17 cellular contexts compared by ENCODE assay signal in the genomic region with DNA sequence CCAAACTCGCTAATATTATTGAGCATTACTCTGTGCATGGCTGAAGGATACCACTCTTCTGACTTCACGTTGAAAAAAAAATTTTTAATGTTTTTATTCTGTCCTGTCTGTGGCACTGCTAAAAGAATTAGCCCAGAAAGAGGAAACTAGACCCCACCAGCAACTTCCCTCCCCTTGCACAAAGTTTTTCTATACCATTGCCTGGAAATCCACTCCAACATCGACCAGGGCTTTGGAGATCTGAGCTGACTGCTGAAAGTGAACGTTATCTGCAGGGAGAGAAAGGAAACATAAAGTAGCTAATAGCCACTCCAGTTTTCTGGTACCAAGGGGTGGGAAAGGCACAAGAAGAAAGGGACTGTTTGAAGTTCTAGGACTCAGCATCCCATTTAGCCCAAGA.
A peak's percentile ranks its signal among the peaks of the same experiment; 100 is the strongest.
DNase-seq lines count a peak whose midpoint lies in the region; ATAC-seq and TF ChIP-seq lines count a peak whose summit lies in the region.
"Had no signal": no experiment of that assay in that cellular context is flagged by ENCODE, and none has a peak within 500 bp of the region (broad histone marks: within the 10 kb centered on the region; RNA-seq: fewer than 3 reads in every experiment).

No MANE protein-coding gene starts in this region.

- H3K27me3 ChIP-seq in ovary = no peaks in the 10 kb centered on the region
- H3K27me3 ChIP-seq: body of pancreas had no signal

- no peak overlapping the region for H3K4me3 ChIP-seq in ovary
- H3K4me3 ChIP-seq: body of pancreas had no signal

- H3K9me3 Mint-ChIP-seq in activated T-cell treated with anti-CD3 and anti-CD28 coated beads, Interleukin-2, amount 50 U/mL, for 24 hours = no peaks in the 10 kb centered on the region
- no peaks in the 10 kb centered on the region for H3K9me3 Mint-ChIP-seq in activated T-helper 1 cell treated with anti-CD3 and anti-CD28 coated beads, Interleukin-12 subunit alpha, Interleukin-12 subunit beta, Interleukin-2, Interleukin-4 antibody, amounts not matched to agents 30 ng/mL and 10 ng/mL and 1 ng/mL, durations not matched to agents 14 hours and 24 hours and 36 hours
- H3K9me3 Mint-ChIP-seq in naive thymus-derived CD8-positive, alpha-beta T cell = no peaks in the 10 kb centered on the region

- no peak for TF ChIP-seq POLR2A in ovary (IDR thresholded peaks at IDR 0.05)

- no peak for DNase-seq in activated T-cell treated with anti-CD3 and anti-CD28 coated beads, Interleukin-2, amount 50 U/mL, for 24 hours
- DNase-seq in activated T-cell treated with anti-CD3 and anti-CD28 coated beads, Interleukin-2, amount 50 U/mL, for 48 hours = no peak
- DNase-seq in Kasumi-1 (lab: John Stamatoyannopoulos, UW) = peak; percentile 31 to 36
- no peak for DNase-seq in activated T-helper 1 cell treated with anti-CD3 and anti-CD28 coated beads, Interleukin-12 subunit alpha, Interleukin-12 subunit beta, Interleukin-2, Interleukin-4 antibody, amounts not matched to agents 30 ng/mL and 10 ng/mL and 1 ng/mL, durations not matched to agents 14 hours and 24 hours and 36 hours (ENCODE audit: low spot score)
- DNase-seq in naive thymus-derived CD8-positive, alpha-beta T cell = no peak
- DNase-seq in ACHN = no peak
- DNase-seq in NCI-H774 (lab: John Stamatoyannopoulos, UW) = no peak
- DNase-seq in ovary = no peak
- DNase-seq: activated gamma-delta T cell; body of pancreas; Calu3; erythroblast; GF-D8; NCI-H187; occipital lobe; stimulated activated CD4-positive, alpha-beta T cell treated with anti-CD3 and anti-CD28 coated beads, Interleukin-1b, Interleukin-23, amount 100 ng/mL, for 48 hours had no signal

- in situ Hi-C loops in ACHN (cut with HindIII; ENCODE audit: low pct_ligation_motif_present, low pct_unique_long_range_greater_than_20kb, low sequenced_read_pairs) = no loop called here

- no peak for TF ChIP-seq CTCF in ovary (IDR thresholded peaks at IDR 0.05)

- no peaks in the 10 kb centered on the region for H3K9me3 ChIP-seq in ovary
- H3K9me3 ChIP-seq: body of pancreas had no signal

- ATAC-seq in naive thymus-derived CD8-positive, alpha-beta T cell = no peak
- ATAC-seq: body of pancreas, sciatic nerve had no signal

- TF ChIP-seq EP300 in ovary (IDR thresholded peaks at IDR 0.05) = no peak

- POLR2A ChIA-PET in naive thymus-derived CD8-positive, alpha-beta T cell (lab: Charles Lee) = interaction anchor here (1.0 to 1.7 kb wide), 2 partner anchors 17 to 27 kb away, joined by 3 to 4 read pairs; no protein-coding TSS in a partner anchor

- no peaks in the 10 kb centered on the region for H3K4me1 ChIP-seq in ovary (ENCODE audit: insufficient read depth)
- H3K4me1 ChIP-seq: body of pancreas had no signal

- H3K36me3 Mint-ChIP-seq in activated T-cell treated with anti-CD3 and anti-CD28 coated beads, Interleukin-2, amount 50 U/mL, for 24 hours (ENCODE audit: low read depth) = peaks cover 64% of the 10 kb centered on the region
- H3K36me3 Mint-ChIP-seq in activated T-helper 1 cell treated with anti-CD3 and anti-CD28 coated beads, Interleukin-12 subunit alpha, Interleukin-12 subunit beta, Interleukin-2, Interleukin-4 antibody, amounts not matched to agents 30 ng/mL and 10 ng/mL and 1 ng/mL, durations not matched to agents 14 hours and 24 hours and 36 hours (ENCODE audit: low read depth) = peaks cover 64% of the 10 kb centered on the region
- peaks cover 0 to 16% (median 9%) of the 10 kb centered on the region in 3 donors for H3K36me3 Mint-ChIP-seq in naive thymus-derived CD8-positive, alpha-beta T cell

- peak overlapping the region; percentile 69 for H3K4me3 Mint-ChIP-seq in activated T-cell treated with anti-CD3 and anti-CD28 coated beads, Interleukin-2, amount 50 U/mL, for 24 hours
- H3K4me3 Mint-ChIP-seq in activated T-helper 1 cell treated with anti-CD3 and anti-CD28 coated beads, Interleukin-12 subunit alpha, Interleukin-12 subunit beta, Interleukin-2, Interleukin-4 antibody, amounts not matched to agents 30 ng/mL and 10 ng/mL and 1 ng/mL, durations not matched to agents 14 hours and 24 hours and 36 hours = peak overlapping the region; percentile 83
- peak overlapping the region; percentile 72 to 90 (median 84) for H3K4me3 Mint-ChIP-seq in naive thymus-derived CD8-positive, alpha-beta T cell

- intact Hi-C loops in activated T-helper 1 cell treated with anti-CD3 and anti-CD28 coated beads, Interleukin-12 subunit alpha, Interleukin-12 subunit beta, Interleukin-2, Interleukin-4 antibody, amounts not matched to agents 30 ng/mL and 10 ng/mL and 1 ng/mL, durations not matched to agents 14 hours and 24 hours and 36 hours (cut with micrococcal nuclease) = loop anchor here (1.0 kb wide), 1 partner anchor 11 kb away; no protein-coding TSS in a partner anchor
- intact Hi-C loops in ovary (cut with DNase I) = no loop called here

- H3K27me3 Mint-ChIP-seq in activated T-cell treated with anti-CD3 and anti-CD28 coated beads, Interleukin-2, amount 50 U/mL, for 24 hours = no peaks in the 10 kb centered on the region
- no peaks in the 10 kb centered on the region for H3K27me3 Mint-ChIP-seq in activated T-helper 1 cell treated with anti-CD3 and anti-CD28 coated beads, Interleukin-12 subunit alpha, Interleukin-12 subunit beta, Interleukin-2, Interleukin-4 antibody, amounts not matched to agents 30 ng/mL and 10 ng/mL and 1 ng/mL, durations not matched to agents 14 hours and 24 hours and 36 hours (ENCODE audit: insufficient read depth)
- no peaks in the 10 kb centered on the region for H3K27me3 Mint-ChIP-seq in naive thymus-derived CD8-positive, alpha-beta T cell

- whole genome bisulfite sequencing in ovary, 3 donors = 64 to 69% (median 66%) methylated on average over 4 of the region's 4 CpGs

- H3K27ac ChIP-seq in ovary = no peak overlapping the region
- H3K27ac ChIP-seq: body of pancreas had no signal

- H3K27ac Mint-ChIP-seq in activated T-cell treated with anti-CD3 and anti-CD28 coated beads, Interleukin-2, amount 50 U/mL, for 24 hours = peak overlapping the region; percentile 87
- H3K27ac Mint-ChIP-seq in activated T-helper 1 cell treated with anti-CD3 and anti-CD28 coated beads, Interleukin-12 subunit alpha, Interleukin-12 subunit beta, Interleukin-2, Interleukin-4 antibody, amounts not matched to agents 30 ng/mL and 10 ng/mL and 1 ng/mL, durations not matched to agents 14 hours and 24 hours and 36 hours = peak overlapping the region; percentile 94
- H3K27ac Mint-ChIP-seq in naive thymus-derived CD8-positive, alpha-beta T cell = peak overlapping the region; percentile 81 to 100 (median 92)

- no peaks in the 10 kb centered on the region for H3K36me3 ChIP-seq in ovary

- peaks cover 70% of the 10 kb centered on the region for H3K4me1 Mint-ChIP-seq in activated T-cell treated with anti-CD3 and anti-CD28 coated beads, Interleukin-2, amount 50 U/mL, for 24 hours (ENCODE audit: low read depth)
- H3K4me1 Mint-ChIP-seq in activated T-helper 1 cell treated with anti-CD3 and anti-CD28 coated beads, Interleukin-12 subunit alpha, Interleukin-12 subunit beta, Interleukin-2, Interleukin-4 antibody, amounts not matched to agents 30 ng/mL and 10 ng/mL and 1 ng/mL, durations not matched to agents 14 hours and 24 hours and 36 hours (ENCODE audit: low read depth) = peaks cover 84% of the 10 kb centered on the region
- H3K4me1 Mint-ChIP-seq in naive thymus-derived CD8-positive, alpha-beta T cell = peaks cover 28 to 59% (median 50%) of the 10 kb centered on the region in 4 donors

Comparison
In these comparisons a context has a peak if more than half of its experiments do, and no peak if none do; other contexts are left out.
1. DNase-seq: peak in Kasumi-1 (2 of 2); none in activated T-cell treated with anti-CD3 and anti-CD28 coated beads, Interleukin-2, amount 50 U/mL, for 24 hours (single experiment), activated T-cell treated with anti-CD3 and anti-CD28 coated beads, Interleukin-2, amount 50 U/mL, for 48 hours (0 of 2), activated T-helper 1 cell treated with anti-CD3 and anti-CD28 coated beads, Interleukin-12 subunit alpha, Interleukin-12 subunit beta, Interleukin-2, Interleukin-4 antibody, amounts not matched to agents 30 ng/mL and 10 ng/mL and 1 ng/mL, durations not matched to agents 14 hours and 24 hours and 36 hours (single experiment), naive thymus-derived CD8-positive, alpha-beta T cell (0 of 10), ACHN (single experiment), NCI-H774 (single experiment) and ovary (0 of 5).
2. Peak in every context shown above with its lines, with median percentiles within 50 percentile points of each other: H3K27ac Mint-ChIP-seq and H3K4me3 Mint-ChIP-seq.